Comparison of ENCODE assay signal across 26 cellular contexts in the genomic region with DNA sequence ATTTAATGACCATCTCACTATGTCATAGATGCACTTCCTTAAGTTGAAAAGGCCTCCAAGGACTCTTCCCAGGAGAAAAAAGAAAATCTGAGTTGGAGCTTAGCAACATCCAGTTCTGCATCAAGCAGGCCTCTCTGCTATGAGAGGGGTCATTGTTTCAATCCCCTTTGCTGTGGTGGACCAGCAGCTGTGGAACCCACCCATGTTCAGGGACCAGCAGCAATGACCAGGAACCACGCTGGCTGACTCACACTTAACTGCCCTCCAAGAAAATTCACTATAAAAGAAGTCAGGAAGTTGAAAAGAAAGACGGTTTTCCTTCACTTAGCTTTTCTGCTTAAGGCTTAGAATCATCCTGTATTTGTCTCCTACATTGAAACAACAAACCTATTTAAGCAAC.
"Had no signal": no experiment of that assay in that cellular context is flagged by ENCODE, and none has a peak within 500 bp of the region (broad histone marks: within the 10 kb centered on the region; RNA-seq: fewer than 3 reads in every experiment).

No MANE protein-coding gene starts in this region.

- H3K4me1 ChIP-seq: left lung, lower lobe of right lung, right atrium auricular region, right lobe of liver, tibial nerve, uterus had no signal

- H3K4me2 ChIP-seq: smooth muscle cell had no signal

- H3K27ac Mint-ChIP-seq: mesothelial cell of epicardium; natural killer cell; progenitor cell of endocrine pancreas; stimulated activated memory B cell treated with anti-CD40 and anti-IgM and Interleukin-4, amounts not matched to agents 10 μg/mL and 1 μg/mL and 100 μg/mL, for 72 hours; stimulated activated naive CD8-positive, alpha-beta T cell treated with anti-CD3 and anti-CD28 coated beads, Interleukin-15, amount 100 ng/mL, for 72 hours; type B pancreatic cell had no signal

- H3K27me3 ChIP-seq: left lung, ovary, right atrium auricular region, right lobe of liver, tibial nerve, uterus had no signal

- H3K27ac ChIP-seq: left lung, lower lobe of right lung, ovary, right atrium auricular region, right lobe of liver, tibial nerve, uterus had no signal

- H3K36me3 Mint-ChIP-seq: naive B cell, natural killer cell had no signal

- H3K9me3 ChIP-seq: lower lobe of right lung, ovary, right lobe of liver, uterus had no signal

- H3K4me3 ChIP-seq: left lung, lower lobe of right lung, ovary, right atrium auricular region, right lobe of liver, smooth muscle cell, tibial nerve, uterus had no signal

- ATAC-seq: left colon; left lung; lower lobe of right lung; natural killer cell; right lobe of liver; stimulated activated memory B cell treated with anti-CD40 and anti-IgM and Interleukin-4, amounts not matched to agents 10 μg/mL and 1 μg/mL and 100 μg/mL, for 72 hours; stimulated activated naive CD8-positive, alpha-beta T cell treated with anti-CD3 and anti-CD28 coated beads, Interleukin-15, amount 100 ng/mL, for 72 hours had no signal

- DNase-seq: hypothalamus; islet precursor cell; left colon; left lung; lower lobe of right lung; mammary epithelial cell; mesenchymal stem cell; naive B cell; natural killer cell; ovary; right lobe of liver; stimulated activated CD4-positive, alpha-beta T cell treated with anti-CD3 and anti-CD28 coated beads, Interleukin-1b, Interleukin-23, amount 100 ng/mL, for 48 hours; stimulated activated CD4-positive, alpha-beta T cell treated with anti-CD3 and anti-CD28 coated beads, Interleukin-2, amount 100 ng/mL, for 48 hours; stimulated activated CD4-positive, alpha-beta T cell treated with anti-CD3 and anti-CD28 coated beads, Interleukin-4, amount 100 ng/mL, for 4 hours; stimulated activated CD8-positive, alpha-beta memory T cell treated with anti-CD3 and anti-CD28 coated beads, Interleukin-4, amount 100 ng/mL, for 48 hours; stimulated activated naive CD4-positive, alpha-beta T cell treated with Interleukin-2 at 50 U/mL for 16 hours; stimulated activated naive CD8-positive, alpha-beta T cell treated with anti-CD3 and anti-CD28 coated beads, Interleukin-15, amount 100 ng/mL, for 72 hours; substantia nigra; uterus had no signal

- H3K4me1 Mint-ChIP-seq: naive B cell; natural killer cell; stimulated activated memory B cell treated with anti-CD40 and anti-IgM and Interleukin-4, amounts not matched to agents 10 μg/mL and 1 μg/mL and 100 μg/mL, for 72 hours; stimulated activated naive CD8-positive, alpha-beta T cell treated with anti-CD3 and anti-CD28 coated beads, Interleukin-15, amount 100 ng/mL, for 72 hours had no signal

- H3K27me3 Mint-ChIP-seq: progenitor cell of endocrine pancreas; stimulated activated memory B cell treated with anti-CD40 and anti-IgM and Interleukin-4, amounts not matched to agents 10 μg/mL and 1 μg/mL and 100 μg/mL, for 72 hours; stimulated activated naive CD8-positive, alpha-beta T cell treated with anti-CD3 and anti-CD28 coated beads, Interleukin-15, amount 100 ng/mL, for 72 hours; type B pancreatic cell had no signal

- H3K4me3 Mint-ChIP-seq: mesothelial cell of epicardium; naive B cell; natural killer cell; stimulated activated memory B cell treated with anti-CD40 and anti-IgM and Interleukin-4, amounts not matched to agents 10 μg/mL and 1 μg/mL and 100 μg/mL, for 72 hours; stimulated activated naive CD8-positive, alpha-beta T cell treated with anti-CD3 and anti-CD28 coated beads, Interleukin-15, amount 100 ng/mL, for 72 hours; type B pancreatic cell had no signal

- H3K36me3 ChIP-seq: left lung, lower lobe of right lung, ovary, right atrium auricular region, right lobe of liver, tibial nerve, uterus had no signal
